8 cellular contexts compared by ENCODE assay signal in genomic region chr12:64669270-64669842, GRCh38. TPM values are rescaled to one million over a fixed set of nuclear protein-coding genes. Genes with fewer than 3 reads are reported as not detected.
A peak's percentile ranks its signal among the peaks of the same experiment; 100 is the strongest.
DNase-seq lines count a peak whose midpoint lies in the region; ATAC-seq, FAIRE-seq and TF ChIP-seq lines count a peak whose summit lies in the region.

No MANE protein-coding gene starts in this region.

- H3K36me3 ChIP-seq in bronchial epithelial cell (ENCODE audit: control insufficient read depth, insufficient read depth, low read length) (no peaks in the 10 kb centered on the region), mucosa of stomach (ENCODE audit: control insufficient read depth, insufficient read depth, low read length) (no peaks in the 10 kb centered on the region)

- H3K4me3 ChIP-seq in bronchial epithelial cell (ENCODE audit: low read depth, low read length) (no peak overlapping the region), mucosa of stomach (ENCODE audit: low read length) (no peak overlapping the region)

- FAIRE-seq in bronchial epithelial cell (lab: Jason Lieb, UNC) (no peak), frontal cortex (lab: Jason Lieb, UNC) (no peak)

- H3K9ac ChIP-seq in mucosa of stomach (ENCODE audit: low read length): peak overlapping the region; percentile 23

- TF ChIP-seq CTCF in bronchial epithelial cell (IDR thresholded peaks at IDR 0.05; ENCODE audit: insufficient read depth, low read length, severe bottlenecking): no peak

- H3K9me3 ChIP-seq in mucosa of stomach (ENCODE audit: control insufficient read depth, low read length): no peaks in the 10 kb centered on the region

- H3K4me1 ChIP-seq in mucosa of stomach (ENCODE audit: control insufficient read depth, insufficient read depth, low read length): peaks cover 86% of the 10 kb centered on the region

- H3K27me3 ChIP-seq in bronchial epithelial cell (ENCODE audit: control insufficient read depth, insufficient read depth, low read length) (no peaks in the 10 kb centered on the region), mucosa of stomach (ENCODE audit: control insufficient read depth, insufficient read depth, low read length) (no peaks in the 10 kb centered on the region)

- DNase-seq in stimulated activated CD4-positive, alpha-beta T cell treated with anti-CD3 and anti-CD28 coated beads, Interleukin-4, amount 100 ng/mL, for 1 hour: peak; percentile 21
- no peak for DNase-seq in stimulated activated CD4-positive, alpha-beta T cell treated with anti-CD3 and anti-CD28 coated beads, Interleukin-2, amount 100 ng/mL, for 48 hours
- DNase-seq in bronchial epithelial cell (ENCODE audit: low read depth): peak; percentile 15
- no peak for DNase-seq in frontal cortex (ENCODE audit: low spot score in 2 of 2)
- no peak for DNase-seq in globus pallidus (ENCODE audit: low spot score)

- peak; percentile 66 for ATAC-seq in HG02973 (IDR thresholded peaks at IDR 0.05; ENCODE audit: unreplicated experiment)

TF ChIP-seq in PFSK-1, 5 proteins besides CTCF, POLR2A, EP300 and RAD21:
- no peak for TF ChIP-seq SIN3A (IDR thresholded peaks at IDR 0.05; ENCODE audit: borderline replicate concordance, insufficient read depth, low read length)
- TF ChIP-seq REST (IDR thresholded peaks at IDR 0.05; ENCODE audit: insufficient read depth in 1 of 2, low read depth in 2 of 2, low read length in 2 of 2): peak; percentile 62 to 76; a peak in 3 of 4 replicates
- no peak for TF ChIP-seq POLR2AphosphoS5 (IDR thresholded peaks at IDR 0.05; ENCODE audit: low read depth, low read length)
- no peak for TF ChIP-seq TAF1 (IDR thresholded peaks at IDR 0.05; ENCODE audit: borderline replicate concordance, insufficient read depth, low read length)
- no peak for TF ChIP-seq FOXP2 (optimal IDR thresholded peaks at IDR 0.05; ENCODE audit: borderline replicate concordance, extremely low read depth, extremely low read length, insufficient read depth)
TF ChIP-seq in PFSK-1: peak in this region for 1.

RNA-seq across cellular contexts. Expression of gene RASSF3, which starts 59.1 kb away (rescaled TPM):
- 12.2 TPM for polyA plus RNA-seq in PFSK-1 (2012; ENCODE audit: insufficient read length, low read depth)
- 8.7 and 9.7 TPM in 2 replicates for total RNA-seq in bronchial epithelial cell
- 5.7 TPM for total RNA-seq in frontal cortex

Comparison
In these comparisons a context has a peak if more than half of its experiments do, and no peak if none do; other contexts are left out.
1. DNase-seq: peak in stimulated activated CD4-positive, alpha-beta T cell treated with anti-CD3 and anti-CD28 coated beads, Interleukin-4, amount 100 ng/mL, for 1 hour (single experiment) and bronchial epithelial cell (single experiment); none in stimulated activated CD4-positive, alpha-beta T cell treated with anti-CD3 and anti-CD28 coated beads, Interleukin-2, amount 100 ng/mL, for 48 hours (0 of 2), frontal cortex (0 of 2) and globus pallidus (single experiment).